8 cellular contexts compared by ENCODE assay signal in genomic region chr17:64990949-64991348, GRCh38.
DNase-seq lines count a peak whose midpoint lies in the region; ATAC-seq, FAIRE-seq and TF ChIP-seq lines count a peak whose summit lies in the region.
"Not testable (repeated sequence)": the region's sequence is repeated elsewhere in the genome, so short reads cannot be mapped to it uniquely, and the experiment has no call there.

No MANE protein-coding gene starts in this region.

- ATAC-seq in thoracic aorta (ENCODE audit: insufficient number of reproducible peaks, low FRiP score, low read depth), result peak; percentile 31

- H3K27ac Mint-ChIP-seq in CD14-positive monocyte (peak overlapping the region in 5 of 7 donors; percentile 35 to 89 (median 66)), immature natural killer cell (peak overlapping the region in 5 of 6 donors; percentile 15 to 76 (median 65)), nephron progenitor cell (peak overlapping the region; percentile 10)
- not testable (repeated sequence) for H3K27ac Mint-ChIP-seq in activated T-cell treated with anti-CD3 and anti-CD28 coated beads, Interleukin-2, amount 50 U/mL, for 24 hours

- H3K4me3 Mint-ChIP-seq in CD14-positive monocyte; activated T-cell treated with anti-CD3 and anti-CD28 coated beads, Interleukin-2, amount 50 U/mL, for 24 hours; immature natural killer cell; nephron progenitor cell: not testable (repeated sequence)

- H4K20me1 ChIP-seq in PC-9 (ENCODE audit: insufficient read depth), result not testable (repeated sequence)

- H3K4me3 ChIP-seq in PC-9; epithelial cell of proximal tubule (ENCODE audit: low read depth, low read length); thoracic aorta: not testable (repeated sequence)

- peaks cover 24% of the 10 kb centered on the region for H3F3A ChIP-seq in PC-9 (ENCODE audit: insufficient read depth, low read depth)

- H3K36me3 ChIP-seq in PC-9 (ENCODE audit: low read depth); thoracic aorta: not testable (repeated sequence)

- H3K4me1 Mint-ChIP-seq in CD14-positive monocyte (peaks cover 33% of the 10 kb centered on the region), immature natural killer cell (peaks cover 21 to 23% of the 10 kb centered on the region in 2 donors)
- H3K4me1 Mint-ChIP-seq in activated T-cell treated with anti-CD3 and anti-CD28 coated beads, Interleukin-2, amount 50 U/mL, for 24 hours (ENCODE audit: low read depth), result peaks cover 34% of the 10 kb centered on the region
- not testable (repeated sequence) for H3K4me1 Mint-ChIP-seq in nephron progenitor cell

- intact Hi-C loops in CD14-positive monocyte (cut with micrococcal nuclease); PC-9 (cut with micrococcal nuclease; ENCODE audit: unreplicated experiment): not testable (repeated sequence)

- H3K27ac ChIP-seq in PC-9, result peak overlapping the region; percentile 86; the same call in 1 of the 2 replicates
- H3K27ac ChIP-seq in thoracic aorta, result not testable (repeated sequence)

- H3K36me3 Mint-ChIP-seq in CD14-positive monocyte; activated T-cell treated with anti-CD3 and anti-CD28 coated beads, Interleukin-2, amount 50 U/mL, for 24 hours (ENCODE audit: low read depth); immature natural killer cell; nephron progenitor cell (ENCODE audit: low read depth): not testable (repeated sequence)

- FAIRE-seq in HTR-8/SVneo (lab: Jason Lieb, UNC), result peak; percentile 93

- peaks cover 65% of the 10 kb centered on the region for H3K4me1 ChIP-seq in PC-9 (replicated peaks; ENCODE audit: insufficient read depth)
- H3K4me1 ChIP-seq in thoracic aorta (ENCODE audit: control insufficient read depth in 1 of 2, low read depth in 2 of 2), result peaks cover 7 to 21% of the 10 kb centered on the region in 2 donors

- CTCF ChIA-PET in PC-9 (lab: Charles Lee), result interaction anchor here (0.6 kb wide), 1 partner anchor 996 kb away, joined by 19 read pairs; no protein-coding TSS in a partner anchor

- POLR2A ChIA-PET in PC-9 (lab: Charles Lee; ENCODE audit: unreplicated experiment), result not testable (repeated sequence)

- peak; percentile 85 for DNase-seq in CD14-positive monocyte (ENCODE audit: low spot score)
- not testable (repeated sequence) for DNase-seq in HTR-8/SVneo (ENCODE audit: insufficient read length, low spot score); immature natural killer cell; nephron progenitor cell; thoracic aorta (ENCODE audit: low spot score)
- DNase-seq in PC-9, result peak in 1 of 2 experiments; percentile 48
- peak; percentile 8 for DNase-seq in activated T-cell treated with anti-CD3 and anti-CD28 coated beads, Interleukin-2, amount 50 U/mL, for 24 hours
- peak; percentile 56 for DNase-seq in epithelial cell of proximal tubule (ENCODE audit: low read depth)

- H2AFZ ChIP-seq in PC-9, result not testable (repeated sequence)

- TF ChIP-seq CTCF in CD14-positive monocyte (IDR thresholded peaks at IDR 0.05); PC-9 (conservative IDR thresholded peaks at IDR 0.05); epithelial cell of proximal tubule (conservative IDR thresholded peaks at IDR 0.05; ENCODE audit: low read depth, low read length); nephron progenitor cell (IDR thresholded peaks at IDR 0.05); thoracic aorta (IDR thresholded peaks at IDR 0.05): not testable (repeated sequence)

- not testable (repeated sequence) for H3K27me3 ChIP-seq in PC-9 (ENCODE audit: insufficient read depth, low read depth); thoracic aorta (replicated peaks; ENCODE audit: insufficient read depth)

- not testable (repeated sequence) for H3K9me2 ChIP-seq in PC-9 (ENCODE audit: insufficient read depth)

- H3K79me2 ChIP-seq in PC-9 (ENCODE audit: low read depth), result not testable (repeated sequence)

- H3K9me3 ChIP-seq in PC-9 (ENCODE audit: insufficient read depth, low read depth); thoracic aorta: not testable (repeated sequence)

- not testable (repeated sequence) for BruUV-seq in PC-9 (replicated peaks; lab: Mats Ljungman, UMichigan)

- H3K4me2 ChIP-seq in PC-9, result not testable (repeated sequence)

- not testable (repeated sequence) for H3K27me3 Mint-ChIP-seq in CD14-positive monocyte (ENCODE audit: low read depth in 3 of 3); activated T-cell treated with anti-CD3 and anti-CD28 coated beads, Interleukin-2, amount 50 U/mL, for 24 hours
- H3K27me3 Mint-ChIP-seq in immature natural killer cell (ENCODE audit: low read depth in 3 of 3), result peaks cover 4 to 10% (median 7%) of the 10 kb centered on the region in 3 donors
- H3K27me3 Mint-ChIP-seq in nephron progenitor cell (ENCODE audit: low read depth, poor library complexity), result peaks cover 12% of the 10 kb centered on the region

- H3K9me3 Mint-ChIP-seq in CD14-positive monocyte; activated T-cell treated with anti-CD3 and anti-CD28 coated beads, Interleukin-2, amount 50 U/mL, for 24 hours; immature natural killer cell; nephron progenitor cell: not testable (repeated sequence)
